ENCODE assay signal across 28 cellular contexts in the genomic region with DNA sequence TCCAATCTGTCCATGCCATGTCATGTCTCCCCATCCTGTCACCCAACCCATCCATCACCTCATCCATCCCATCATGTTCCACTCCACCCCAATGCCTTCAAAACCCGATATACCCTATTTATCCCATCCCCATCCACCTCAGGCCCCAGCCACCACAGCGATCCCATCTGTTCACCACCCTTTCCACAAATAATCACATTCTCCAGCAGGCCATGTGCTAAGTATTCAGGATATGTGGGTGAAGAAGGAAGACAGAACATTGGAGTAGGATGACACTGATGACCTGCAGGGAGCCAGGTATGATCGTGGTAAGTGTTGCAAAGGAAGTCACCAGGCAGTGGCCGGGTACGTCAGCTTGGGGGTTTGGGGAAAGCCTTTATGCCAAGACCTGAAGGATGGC.
"Had no signal": no experiment of that assay in that cellular context is flagged by ENCODE, and none has a peak within 500 bp of the region (broad histone marks: within the 10 kb centered on the region; RNA-seq: fewer than 3 reads in every experiment).

No MANE protein-coding gene starts in this region.

- H3K27ac Mint-ChIP-seq: activated T-helper 17 cell treated with anti-CD3 and anti-CD28 coated beads, Interleukin-2, amount 50 U/mL, for 72 hours; nephron had no signal

- H3K4me1 ChIP-seq: gastrocnemius medialis, left ventricle myocardium inferior, prostate gland, tibial nerve had no signal

- H3K4me1 Mint-ChIP-seq: activated T-helper 17 cell treated with anti-CD3 and anti-CD28 coated beads, Interleukin-2, amount 50 U/mL, for 72 hours had no signal

- H3K4me2 ChIP-seq: smooth muscle cell had no signal

- DNase-seq: activated CD4-positive, alpha-beta T cell treated with anti-CD3 and anti-CD28 coated beads for 4 hours; activated gamma-delta T cell treated with Interleukin-2 at 50 U/mL for 16 hours; activated naive CD4-positive, alpha-beta T cell treated with anti-CD3 and anti-CD28 coated beads, Interleukin-2, amount 50 U/mL, for 16 hours; activated T-cell treated with anti-CD3 and anti-CD28 coated beads, Interleukin-2, amount 50 U/mL, for 4 hours; amniotic stem cell; brain microvascular endothelial cell; dorsolateral prefrontal cortex; effector memory CD4-positive, alpha-beta T cell; gastrocnemius medialis; glutamatergic neuron; left ventricle myocardium inferior; mucosa of descending colon; ovary; retina; stimulated activated CD4-positive, alpha-beta T cell treated with anti-CD3 and anti-CD28 coated beads, Interleukin-15, amount 100 ng/mL, for 24 hours; stimulated activated CD4-positive, alpha-beta T cell treated with anti-CD3 and anti-CD28 coated beads, Interleukin-2, amount 100 ng/mL, for 24 hours; stimulated activated naive CD4-positive, alpha-beta T cell treated with Interleukin-2 at 50 U/mL for 16 hours; T-helper 1 cell had no signal

- H3K27me3 ChIP-seq: brain microvascular endothelial cell, ovary had no signal

- H3K27ac ChIP-seq: brain microvascular endothelial cell, coronary artery, dorsolateral prefrontal cortex, gastrocnemius medialis, left ventricle myocardium inferior, neutrophil, ovary, prostate gland, tibial nerve, VCaP had no signal

- H3K36me3 ChIP-seq: brain microvascular endothelial cell, gastrocnemius medialis, left ventricle myocardium inferior, neutrophil, ovary, prostate gland, tibial nerve had no signal

- FAIRE-seq: astrocyte, islet of Langerhans had no signal

- H3K4me3 ChIP-seq: coronary artery, dorsolateral prefrontal cortex, gastrocnemius medialis, left ventricle myocardium inferior, mucosa of descending colon, ovary, prostate gland, smooth muscle cell, tibial nerve had no signal

- H3K9me3 ChIP-seq: gastrocnemius medialis, left ventricle myocardium inferior, mucosa of descending colon, neutrophil, ovary, prostate gland had no signal

- H3K4me3 Mint-ChIP-seq: activated T-cell treated with anti-CD3 and anti-CD28 coated beads, Interleukin-2, amount 50 U/mL, for 4 hours; activated T-helper 17 cell treated with anti-CD3 and anti-CD28 coated beads, Interleukin-2, amount 50 U/mL, for 72 hours; nephron had no signal

- ATAC-seq: activated T-cell treated with anti-CD3 and anti-CD28 coated beads, Interleukin-2, amount 50 U/mL, for 4 hours; activated T-helper 17 cell treated with anti-CD3 and anti-CD28 coated beads, Interleukin-2, amount 50 U/mL, for 72 hours; gastrocnemius medialis; mucosa of descending colon had no signal

- H3K9me3 Mint-ChIP-seq: activated T-cell treated with anti-CD3 and anti-CD28 coated beads, Interleukin-2, amount 50 U/mL, for 4 hours; activated T-helper 17 cell treated with anti-CD3 and anti-CD28 coated beads, Interleukin-2, amount 50 U/mL, for 72 hours had no signal
